8 cellular contexts compared by ENCODE assay signal in genomic region chr2:232632904-232633412, GRCh38. TPM values are rescaled to one million over a fixed set of nuclear protein-coding genes. Genes with fewer than 3 reads are reported as not detected.
DNase-seq lines count a peak whose midpoint lies in the region; ATAC-seq, FAIRE-seq and TF ChIP-seq lines count a peak whose summit lies in the region.

No MANE protein-coding gene starts in this region.

- TF ChIP-seq CTCF in A673 (conservative IDR thresholded peaks at IDR 0.05; ENCODE audit: low read depth, low read length) (peak; percentile 31; the same call in 1 of the 2 replicates), HepG2 (CRISPR knock-in tag; IDR thresholded peaks at IDR 0.05) (peak; percentile 31; the same call in 1 of the 2 replicates), glutamatergic neuron (IDR thresholded peaks at IDR 0.05; ENCODE audit: partially characterized antibody, unreplicated experiment) (no peak)

- intact Hi-C loops in A673 (cut with micrococcal nuclease; ENCODE audit: unreplicated experiment) = no loop called here
- intact Hi-C loops in HepG2 (cut with micrococcal nuclease; ENCODE audit: unreplicated experiment) = no loop called here

- no peak for TF ChIP-seq RAD21 in HepG2 (CRISPR knock-in tag; IDR thresholded peaks at IDR 0.05)

- H2AFZ ChIP-seq in HepG2 (ENCODE audit: low read length) = no peak overlapping the region

- H4K20me1 ChIP-seq in HepG2 (ENCODE audit: insufficient read depth, low read length) = no peaks in the 10 kb centered on the region

- H3K27ac Mint-ChIP-seq in central memory CD8-positive, alpha-beta T cell (ENCODE audit: low read depth) = no peak overlapping the region
- no peak overlapping the region for H3K27ac Mint-ChIP-seq in glutamatergic neuron (ENCODE audit: unreplicated experiment)

- H3K4me3 ChIP-seq in A673 (ENCODE audit: low read depth, low read length, poor library complexity, severe bottlenecking) (peak overlapping the region; percentile 50), HUES48 (ENCODE audit: low read depth, low read length) (peak overlapping the region; percentile 77), HepG2 (replicated peaks in 1 of 3; ENCODE audit: insufficient read depth in 1 of 3, low read depth in 2 of 3, low read length in 3 of 3) (peak overlapping the region; percentile 48 to 70 (median 62))

- 2% methylated on average over 38 of the region's 40 CpGs for WGBS in HepG2 (ENCODE audit: low lambda C conversion rate)

- peak overlapping the region; percentile 50 for H3K4me3 Mint-ChIP-seq in central memory CD8-positive, alpha-beta T cell
- H3K4me3 Mint-ChIP-seq in glutamatergic neuron (ENCODE audit: unreplicated experiment) = no peak overlapping the region

- BruUV-seq in A673 (replicated peaks; lab: Mats Ljungman, UMichigan) = no TSS peak
- no TSS peak for BruUV-seq in HepG2 (replicated peaks; lab: Mats Ljungman, UMichigan)

- no peak for ATAC-seq in central memory CD8-positive, alpha-beta T cell (replicated peaks; ENCODE audit: extremely low read depth, poor library complexity, severe bottlenecking)
- ATAC-seq in HepG2 = peak; percentile 12
- no peak for ATAC-seq in GM21825 (IDR thresholded peaks at IDR 0.05; ENCODE audit: unreplicated experiment)

- peak overlapping the region; percentile 85 for H3K4me2 ChIP-seq in HepG2 (ENCODE audit: low read depth, low read length)

- TF ChIP-seq EP300 in HepG2 (IDR thresholded peaks at IDR 0.05; ENCODE audit: low read depth in 2 of 2, low read length in 2 of 2) = no peak
- TF ChIP-seq EP300 in HepG2 (CRISPR knock-in tag; IDR thresholded peaks at IDR 0.05; ENCODE audit: borderline replicate concordance) = no peak

- no peaks in the 10 kb centered on the region for H3K79me2 ChIP-seq in HepG2 (ENCODE audit: insufficient read depth, low read length)

- H3K27me3 Mint-ChIP-seq in central memory CD8-positive, alpha-beta T cell = peaks cover 62% of the 10 kb centered on the region
- H3K27me3 Mint-ChIP-seq in glutamatergic neuron (ENCODE audit: unreplicated experiment) = peaks cover 24% of the 10 kb centered on the region

- CTCF ChIA-PET in A673 (lab: Charles Lee) = no interaction called here
- CTCF ChIA-PET in HepG2 (lab: Yijun Ruan, JAX; ENCODE audit: low intra/inter-chr PET ratio, low total read pairs) = no interaction called here

- DNase-seq in A673 (ENCODE audit: low spot score) (peak; percentile 41), HepG2 (ENCODE audit: low spot score) (no peak), superior temporal gyrus (ENCODE audit: extremely low spot score) (peak; percentile 82), erythroblast (lab: John Stamatoyannopoulos, UW) (no peak), glutamatergic neuron (no peak)
- no peak for DNase-seq in central memory CD8-positive, alpha-beta T cell (ENCODE audit: low spot score in 2 of 2)

- H3K36me3 Mint-ChIP-seq in central memory CD8-positive, alpha-beta T cell (ENCODE audit: insufficient read depth) = no peaks in the 10 kb centered on the region
- H3K36me3 Mint-ChIP-seq in glutamatergic neuron (ENCODE audit: unreplicated experiment) = no peaks in the 10 kb centered on the region

- TF ChIP-seq POLR2A in HepG2 (IDR thresholded peaks at IDR 0.05; ENCODE audit: insufficient read depth in 1 of 2, low read depth in 2 of 2, low read length in 2 of 2) (no peak), erythroblast (IDR thresholded peaks at IDR 0.05; ENCODE audit: low read length) (no peak)

- H3K4me1 ChIP-seq in A673 (ENCODE audit: insufficient read depth, low read length, poor library complexity, severe bottlenecking) = peaks cover 9% of the 10 kb centered on the region
- no peaks in the 10 kb centered on the region for H3K4me1 ChIP-seq in HUES48 (ENCODE audit: control insufficient read depth, insufficient read depth, low read length)
- H3K4me1 ChIP-seq in HepG2 (ENCODE audit: insufficient read depth, low read length) = peaks cover 27% of the 10 kb centered on the region

- POLR2A ChIA-PET in A673 (lab: Charles Lee; ENCODE audit: low non-redundant PET) (no interaction called here), HepG2 (lab: Yijun Ruan, JAX) (interaction anchor here (1.1 kb wide), 1 partner anchor 9 kb away, joined by 3 read pairs; no protein-coding TSS in a partner anchor)

- in situ Hi-C loops in HepG2 (cut with HindIII; ENCODE audit: extremely low pct_ligation_motif_present, low pct_unique_long_range_greater_than_20kb) = no loop called here

- H3K4me1 Mint-ChIP-seq in central memory CD8-positive, alpha-beta T cell = peaks cover 7% of the 10 kb centered on the region
- H3K4me1 Mint-ChIP-seq in glutamatergic neuron (ENCODE audit: low read depth, unreplicated experiment) = no peaks in the 10 kb centered on the region

- no peaks in the 10 kb centered on the region for H3K9me3 Mint-ChIP-seq in central memory CD8-positive, alpha-beta T cell
- H3K9me3 Mint-ChIP-seq in glutamatergic neuron (ENCODE audit: unreplicated experiment) = no peaks in the 10 kb centered on the region

- H3K36me3 ChIP-seq in A673 (ENCODE audit: insufficient read depth, low read length, poor library complexity, severe bottlenecking) (no peaks in the 10 kb centered on the region), HUES48 (ENCODE audit: control insufficient read depth, insufficient read depth, low read length) (no peaks in the 10 kb centered on the region), HepG2 (replicated peaks in 1 of 2; ENCODE audit: control insufficient read depth in 1 of 2, insufficient read depth in 2 of 2, low read length in 2 of 2) (no peaks in the 10 kb centered on the region)

- H3K27me3 ChIP-seq in A673 (replicated peaks; ENCODE audit: insufficient read depth, low read depth, low read length, poor library complexity) (peaks cover 32% of the 10 kb centered on the region), HUES48 (ENCODE audit: control insufficient read depth, insufficient read depth, low read length) (peaks cover 53% of the 10 kb centered on the region), HepG2 (ENCODE audit: control insufficient read depth in 1 of 2, insufficient read depth in 2 of 2, low read length in 2 of 2) (peaks cover 15 to 55% of the 10 kb centered on the region in 2 experiments)

- H3K27ac ChIP-seq in A673 (ENCODE audit: low read depth, low read length, poor library complexity, severe bottlenecking) (no peak overlapping the region), HUES48 (ENCODE audit: low read depth, low read length) (no peak overlapping the region), HepG2 (ENCODE audit: extremely low read length, insufficient read depth, low read length) (no peak overlapping the region)

- no peaks in the 10 kb centered on the region for H3K9me3 ChIP-seq in A673 (ENCODE audit: low read depth, low read length, poor library complexity, severe bottlenecking)
- H3K9me3 ChIP-seq in HUES48 (ENCODE audit: control insufficient read depth, insufficient read depth, low read length) = no peaks in the 10 kb centered on the region
- no peaks in the 10 kb centered on the region for H3K9me3 ChIP-seq in HepG2 (ENCODE audit: low read length)

- FAIRE-seq in HepG2 (lab: Jason Lieb, UNC) = no peak

- H3K9ac ChIP-seq in HUES48 (ENCODE audit: low read depth, low read length) (no peak overlapping the region), HepG2 (ENCODE audit: insufficient read depth, low read depth, low read length) (no peak overlapping the region)

TF ChIP-seq in HepG2, 621 proteins besides CTCF, POLR2A, EP300 and RAD21:
- TF ChIP-seq EZH2 (conservative IDR thresholded peaks at IDR 0.05; ENCODE audit: low read depth, low read length) = peak; percentile 94; the same call in 1 of the 2 replicates
- TF ChIP-seq SNAI1 (CRISPR knock-in tag; IDR thresholded peaks at IDR 0.05; ENCODE audit: borderline replicate concordance) = 0 out of 2 replicates have a peak, but pooled peaks have one; percentile 14
- no peak for TF ChIP-seq ATF1 (CRISPR knock-in tag; IDR thresholded peaks at IDR 0.05)
- 0 out of 2 replicates have a peak, but pooled peaks have one; percentile 0 for TF ChIP-seq ZNF468 (CRISPR knock-in tag; IDR thresholded peaks at IDR 0.05)
- TF ChIP-seq NAIF1 (CRISPR knock-in tag; IDR thresholded peaks at IDR 0.05; ENCODE audit: borderline replicate concordance) = peak; percentile 1; the same call in 1 of the 2 replicates
- TF ChIP-seq CBX2 (IDR thresholded peaks at IDR 0.05; ENCODE audit: low read depth, low read length) = peak; percentile 93; the same call in 1 of the 2 replicates
- TF ChIP-seq CBX2 (CRISPR knock-in tag; IDR thresholded peaks at IDR 0.05; ENCODE audit: low read depth) = no peak
TF ChIP-seq in HepG2: peak in this region for 5.

RNA-seq across cellular contexts. Expression of gene EFHD1, which starts 0.4 kb away (rescaled TPM):
- total RNA-seq in A673 (2021) = 0.58 and 1.4 TPM in 2 replicates
- 0.09 and 0.17 TPM in 2 replicates for total RNA-seq in HepG2 (2016; rRNA removed; fragmentation: Illumina TruSeq; extraction: Trizol)
- not detected in 2 replicates for total RNA-seq in HepG2 (2016; cell fraction: cytosol; rRNA removed; fragmentation: Illumina TruSeq; extraction: Trizol; ENCODE audit: low read depth)
- 0.19 TPM in 1 of 2 replicates, not detected in the other for total RNA-seq in HepG2 (2016; cell fraction: insoluble cytoplasmic fraction; rRNA removed; fragmentation: Illumina TruSeq; extraction: Trizol)
- 0.14 and 0.19 TPM in 2 replicates for total RNA-seq in HepG2 (2016; cell fraction: membrane; rRNA removed; fragmentation: Illumina TruSeq; extraction: Trizol)
- total RNA-seq in HepG2 (2016; cell fraction: nucleus; rRNA removed; fragmentation: Illumina TruSeq; extraction: Trizol) = 0.25 TPM in 1 of 2 replicates, not detected in the other
- 0.24 TPM in 1 of 2 replicates, not detected in the other for polyA plus RNA-seq in HepG2 (2011; rRNA removed)
- 0.19 and 0.21 TPM in 2 replicates for polyA plus RNA-seq in HepG2 (2011; cell fraction: cytosol; rRNA removed)
- polyA plus RNA-seq in HepG2 (2011; cell fraction: nucleus; rRNA removed) = 0.19 TPM in 1 of 2 replicates, not detected in the other
- 0.51 and 0.62 TPM in 2 replicates for polyA plus RNA-seq in HepG2 (2012)
- not detected in 2 replicates for polyA plus RNA-seq in HepG2 (2016; cell fraction: cytosol; fragmentation: Illumina TruSeq; extraction: Trizol; ENCODE audit: low read depth)
- 0.23 and 0.31 TPM in 2 replicates for polyA plus RNA-seq in HepG2 (2016; cell fraction: insoluble cytoplasmic fraction; fragmentation: Illumina TruSeq; extraction: Trizol; ENCODE audit: low read depth)
- polyA plus RNA-seq in HepG2 (2016; cell fraction: membrane; fragmentation: Illumina TruSeq; extraction: Trizol; ENCODE audit: low read depth) = 0.17 and 0.29 TPM in 2 replicates
- 0.20 TPM in 1 of 2 replicates, not detected in the other for polyA plus RNA-seq in HepG2 (2016; cell fraction: nucleus; fragmentation: Illumina TruSeq; extraction: Trizol; ENCODE audit: insufficient read depth, low read depth)
- 0.16 and 0.32 TPM in 2 replicates for polyA minus RNA-seq in HepG2 (2011; rRNA and poly(A)+ RNA removed; ENCODE audit: low replicate concordance)
- polyA minus RNA-seq in HepG2 (2011; cell fraction: cytosol; rRNA and poly(A)+ RNA removed) = not detected in 2 replicates
- polyA minus RNA-seq in HepG2 (2011; cell fraction: nucleus; rRNA and poly(A)+ RNA removed) = not detected in 2 replicates
- total RNA-seq in glutamatergic neuron (ENCODE audit: unreplicated experiment) = 0.71 TPM

Comparison
In these comparisons a context has a peak if more than half of its experiments do, and no peak if none do; other contexts are left out.
1. DNase-seq: peak in A673 (single experiment) and superior temporal gyrus (single experiment); none in central memory CD8-positive, alpha-beta T cell (0 of 2), HepG2 (single experiment), erythroblast (0 of 2) and glutamatergic neuron (single experiment).
2. Peak in every context shown above with its lines, with median percentiles within 50 percentile points of each other: H3K4me3 ChIP-seq.